ENCODE assay signal across 17 cellular contexts in genomic region chr2:7611750-7612149, GRCh38.
A peak's percentile ranks its signal among the peaks of the same experiment; 100 is the strongest.
DNase-seq lines count a peak whose midpoint lies in the region; ATAC-seq and TF ChIP-seq lines count a peak whose summit lies in the region.
"Had no signal": no experiment of that assay in that cellular context is flagged by ENCODE, and none has a peak within 500 bp of the region (broad histone marks: within the 10 kb centered on the region; RNA-seq: fewer than 3 reads in every experiment).

No MANE protein-coding gene starts in this region.

- CTCF ChIA-PET in CD8-positive, alpha-beta T cell (lab: Charles Lee), result no interaction called here

- peaks cover 50% of the 10 kb centered on the region for H3K4me1 Mint-ChIP-seq in stimulated activated naive CD8-positive, alpha-beta T cell treated with anti-CD3 and anti-CD28 coated beads, Interleukin-15, amount 100 ng/mL, for 72 hours
- H3K4me1 Mint-ChIP-seq in CD8-positive, alpha-beta T cell (ENCODE audit: low read depth), result peaks cover 15% of the 10 kb centered on the region

- POLR2A ChIA-PET in CD8-positive, alpha-beta T cell (lab: Charles Lee), result no interaction called here

- peak overlapping the region in 1 of 2 donors; percentile 57 for H3K27ac Mint-ChIP-seq in stimulated activated naive CD8-positive, alpha-beta T cell treated with anti-CD3 and anti-CD28 coated beads, Interleukin-15, amount 100 ng/mL, for 72 hours
- no peak overlapping the region for H3K27ac Mint-ChIP-seq in CD8-positive, alpha-beta T cell

- intact Hi-C loops in CD8-positive, alpha-beta T cell (cut with DNase I, micrococcal nuclease), result no loop called here

- peak; percentile 39 for ATAC-seq in stimulated activated naive CD8-positive, alpha-beta T cell treated with anti-CD3 and anti-CD28 coated beads, Interleukin-15, amount 100 ng/mL, for 72 hours
- no peak for ATAC-seq in stimulated activated naive CD8-positive, alpha-beta T cell treated with anti-CD3 and anti-CD28 coated beads, Interleukin-15, Interleukin-2, amounts not matched to agents 100 U/mL and 50 U/mL, for 24 hours
- ATAC-seq in CD8-positive, alpha-beta T cell, result no peak
- ATAC-seq: Panc1 had no signal

- H3K27ac ChIP-seq in CD8-positive, alpha-beta T cell (ENCODE audit: low read depth, low read length), result no peak overlapping the region
- H3K27ac ChIP-seq: 22Rv1 had no signal

- H3K9me3 ChIP-seq in CD8-positive, alpha-beta T cell (ENCODE audit: low read length), result no peaks in the 10 kb centered on the region
- H3K9me3 ChIP-seq: BE2C had no signal

- no peaks in the 10 kb centered on the region for H3K27me3 Mint-ChIP-seq in stimulated activated naive CD8-positive, alpha-beta T cell treated with anti-CD3 and anti-CD28 coated beads, Interleukin-15, amount 100 ng/mL, for 72 hours
- no peaks in the 10 kb centered on the region for H3K27me3 Mint-ChIP-seq in CD8-positive, alpha-beta T cell (ENCODE audit: low read depth)
- H3K27me3 Mint-ChIP-seq: CD4-positive, alpha-beta memory T cell had no signal

- DNase-seq in NCI-H1694 (lab: John Stamatoyannopoulos, UW) (peak; percentile 38), NCI-H1694 treated with DMSO at 0.1 percent for 48 hours (lab: John Stamatoyannopoulos, UW) (no peak), left kidney (ENCODE audit: low read depth, low spot score) (peak; percentile 17), GM20000 (ENCODE audit: low spot score) (no peak), DMS53 (lab: John Stamatoyannopoulos, UW) (no peak)
- no peak for DNase-seq in stimulated activated naive CD8-positive, alpha-beta T cell treated with anti-CD3 and anti-CD28 coated beads, Interleukin-15, amount 100 ng/mL, for 72 hours
- no peak for DNase-seq in stimulated activated naive CD8-positive, alpha-beta T cell treated with anti-CD3 and anti-CD28 coated beads, Interleukin-15, Interleukin-2, amounts not matched to agents 100 U/mL and 50 U/mL, for 24 hours
- no peak for DNase-seq in CD8-positive, alpha-beta T cell
- DNase-seq: BE2C; CD4-positive, alpha-beta memory T cell; DMS79; GOT3; NCI-H1417 treated with DMSO at 0.1 percent for 48 hours; NCI-H2029 treated with DMSO at 0.1 percent for 48 hours; NCI-H510A treated with DMSO at 0.1 percent for 48 hours had no signal

- H3K4me3 ChIP-seq in CD8-positive, alpha-beta T cell (ENCODE audit: low read depth, low read length), result no peak overlapping the region

- H3K4me1 ChIP-seq in CD8-positive, alpha-beta T cell (ENCODE audit: insufficient read depth, low read length), result peaks cover 19% of the 10 kb centered on the region
- H3K4me1 ChIP-seq: BE2C had no signal

- H3K27me3 ChIP-seq in CD8-positive, alpha-beta T cell (ENCODE audit: insufficient read depth, low read length), result no peaks in the 10 kb centered on the region
- H3K27me3 ChIP-seq: BE2C had no signal

- no peaks in the 10 kb centered on the region for H3K36me3 ChIP-seq in CD8-positive, alpha-beta T cell (ENCODE audit: insufficient read depth, low read length)
- H3K36me3 ChIP-seq: BE2C had no signal

- peak overlapping the region in 1 of 2 donors; percentile 15 for H3K4me3 Mint-ChIP-seq in stimulated activated naive CD8-positive, alpha-beta T cell treated with anti-CD3 and anti-CD28 coated beads, Interleukin-15, amount 100 ng/mL, for 72 hours
- H3K4me3 Mint-ChIP-seq in CD8-positive, alpha-beta T cell, result no peak overlapping the region

- no peak for TF ChIP-seq CTCF in GM20000 (IDR thresholded peaks at IDR 0.05; ENCODE audit: extremely low read depth, missing control alignments)
- TF ChIP-seq CTCF in CD8-positive, alpha-beta T cell (IDR thresholded peaks at IDR 0.05), result no peak

- peaks cover 8% of the 10 kb centered on the region in 2 donors for H3K9me3 Mint-ChIP-seq in stimulated activated naive CD8-positive, alpha-beta T cell treated with anti-CD3 and anti-CD28 coated beads, Interleukin-15, amount 100 ng/mL, for 72 hours
- H3K9me3 Mint-ChIP-seq in CD8-positive, alpha-beta T cell, result no peaks in the 10 kb centered on the region

- H3K36me3 Mint-ChIP-seq in CD8-positive, alpha-beta T cell, result no peaks in the 10 kb centered on the region
- H3K36me3 Mint-ChIP-seq: CD4-positive, alpha-beta memory T cell had no signal

Comparison
In these comparisons a context has a peak if more than half of its experiments do, and no peak if none do; other contexts are left out.
1. DNase-seq: peak in NCI-H1694 (single experiment) and left kidney (single experiment); none in NCI-H1694 treated with DMSO at 0.1 percent for 48 hours (single experiment), stimulated activated naive CD8-positive, alpha-beta T cell treated with anti-CD3 and anti-CD28 coated beads, Interleukin-15, amount 100 ng/mL, for 72 hours (0 of 2), stimulated activated naive CD8-positive, alpha-beta T cell treated with anti-CD3 and anti-CD28 coated beads, Interleukin-15, Interleukin-2, amounts not matched to agents 100 U/mL and 50 U/mL, for 24 hours (single experiment), GM20000 (single experiment), CD8-positive, alpha-beta T cell (0 of 7) and DMS53 (single experiment).